In genomic region chr1:231417503-231417902, GRCh38 we compare ENCODE assay signal across 10 cellular contexts. TPM values are rescaled to one million over a fixed set of nuclear protein-coding genes. Genes with fewer than 3 reads are reported as not detected.
DNase-seq lines count a peak whose midpoint lies in the region; ATAC-seq, FAIRE-seq and TF ChIP-seq lines count a peak whose summit lies in the region.
"Had no signal": no experiment of that assay in that cellular context is flagged by ENCODE, and none has a peak within 500 bp of the region (broad histone marks: within the 10 kb centered on the region; RNA-seq: fewer than 3 reads in every experiment).

No MANE protein-coding gene starts in this region.

- H3K9me3 Mint-ChIP-seq in memory B cell = no peaks in the 10 kb centered on the region

- WGBS in pancreas, 2 donors = 28 to 34% methylated on average over 2 of the region's 2 CpGs

- H3K27me3 ChIP-seq in A673 (replicated peaks; ENCODE audit: insufficient read depth, low read depth, low read length, poor library complexity) (no peaks in the 10 kb centered on the region), adipocyte (replicated peaks; ENCODE audit: control insufficient read depth, insufficient read depth, low read length) (no peaks in the 10 kb centered on the region), pancreas (no peaks in the 10 kb centered on the region)
- H3K27me3 ChIP-seq: SJCRH30 had no signal

- no peak for FAIRE-seq in pancreas (lab: Jason Lieb, UNC)

- no TSS peak for BruUV-seq in A673 (replicated peaks; lab: Mats Ljungman, UMichigan)

- POLR2A ChIA-PET in A673 (lab: Charles Lee; ENCODE audit: low non-redundant PET) = no interaction called here

- H3K36me3 Mint-ChIP-seq in memory B cell = peaks cover 13% of the 10 kb centered on the region

- peaks cover 39% of the 10 kb centered on the region for H3K4me1 Mint-ChIP-seq in memory B cell

- H3K4me3 Mint-ChIP-seq in memory B cell = peak overlapping the region; percentile 22

- peak overlapping the region; percentile 80 for H3K4me3 ChIP-seq in A673 (ENCODE audit: low read depth, low read length, poor library complexity, severe bottlenecking)
- H3K4me3 ChIP-seq in GM12864 (ENCODE audit: low read depth, low read length) = peak overlapping the region; percentile 20; the same call in 1 of the 2 replicates
- peak overlapping the region; percentile 86 for H3K4me3 ChIP-seq in adipocyte (ENCODE audit: low read length)
- peak overlapping the region in 2 of 4 donors; percentile 74 to 84 for H3K4me3 ChIP-seq in pancreas
- H3K4me3 ChIP-seq: SJCRH30 had no signal

- CTCF ChIA-PET in A673 (lab: Charles Lee) = no interaction called here

- intact Hi-C loops in A673 (cut with micrococcal nuclease; ENCODE audit: unreplicated experiment) (no loop called here), pancreas (cut with DNase I) (loop anchor here in 1 of 3 donors (10.0 kb wide), 1 partner anchor 53 kb away; no protein-coding TSS in a partner anchor)

- ATAC-seq in memory B cell (ENCODE audit: low read depth) (no peak), pancreas (no peak), GM19467 (IDR thresholded peaks at IDR 0.05; ENCODE audit: unreplicated experiment) (no peak), HG03045 (IDR thresholded peaks at IDR 0.05; ENCODE audit: unreplicated experiment) (no peak)

- TF ChIP-seq CTCF in A673 (conservative IDR thresholded peaks at IDR 0.05; ENCODE audit: low read depth, low read length) (no peak), GM12864 (IDR thresholded peaks at IDR 0.05; ENCODE audit: low read depth, low read length, missing control alignments) (no peak), pancreas (IDR thresholded peaks at IDR 0.05) (no peak)

- H3K27ac Mint-ChIP-seq in memory B cell = no peak overlapping the region

- H3K27me3 Mint-ChIP-seq in memory B cell = no peaks in the 10 kb centered on the region

- H3K4me1 ChIP-seq in A673 (ENCODE audit: insufficient read depth, low read length, poor library complexity, severe bottlenecking) = peaks cover 22% of the 10 kb centered on the region
- H3K4me1 ChIP-seq in adipocyte (ENCODE audit: control insufficient read depth, insufficient read depth, low read length) = peaks cover 38% of the 10 kb centered on the region
- peaks cover 0 to 51% (median 25%) of the 10 kb centered on the region in 3 donors for H3K4me1 ChIP-seq in pancreas

- no peaks in the 10 kb centered on the region for H3K36me3 ChIP-seq in A673 (ENCODE audit: insufficient read depth, low read length, poor library complexity, severe bottlenecking)
- no peaks in the 10 kb centered on the region for H3K36me3 ChIP-seq in adipocyte (ENCODE audit: control insufficient read depth, insufficient read depth, low read length, severe bottlenecking)
- no peaks in the 10 kb centered on the region for H3K36me3 ChIP-seq in pancreas
- H3K36me3 ChIP-seq: SJCRH30 had no signal

- DNase-seq in A673 (ENCODE audit: low spot score) (no peak), GM12864 (ENCODE audit: low read depth) (no peak), adipocyte (ENCODE audit: low read depth) (no peak), memory B cell (ENCODE audit: low spot score in 2 of 2) (no peak), pancreas (no peak), COLO829 (ENCODE audit: low spot score) (no peak)
- DNase-seq: aorta, SJCRH30 had no signal

- H3K9me3 ChIP-seq in A673 (ENCODE audit: low read depth, low read length, poor library complexity, severe bottlenecking) (no peaks in the 10 kb centered on the region), adipocyte (ENCODE audit: control insufficient read depth, low read length) (no peaks in the 10 kb centered on the region), pancreas (no peaks in the 10 kb centered on the region)
- H3K9me3 ChIP-seq: SJCRH30 had no signal

- H3K9ac ChIP-seq in adipocyte (ENCODE audit: low read length) = no peak overlapping the region

- H3K27ac ChIP-seq in A673 (ENCODE audit: low read depth, low read length, poor library complexity, severe bottlenecking) (no peak overlapping the region), pancreas (no peak overlapping the region)
- H3K27ac ChIP-seq: SJCRH30 had no signal

RNA-seq across cellular contexts. Expression of gene EGLN1, which starts 4.6 kb away (rescaled TPM):
- total RNA-seq in A673 (2021) = 29.5 and 30.4 TPM in 2 replicates
- 10 to 100 TPM; 14.0 to 27.0 (median 19.6) TPM for total RNA-seq in pancreas
- polyA plus RNA-seq in pancreas = 1 to 10 TPM; 6.8 to 10.0 TPM
